26 cellular contexts compared by ENCODE assay signal in genomic region chr3:127238602-127239001, GRCh38. TPM values are rescaled to one million over a fixed set of nuclear protein-coding genes. Genes with fewer than 3 reads are reported as not detected.
"Had no signal": no experiment of that assay in that cellular context is flagged by ENCODE, and none has a peak within 500 bp of the region (broad histone marks: within the 10 kb centered on the region; RNA-seq: fewer than 3 reads in every experiment).

No MANE protein-coding gene starts in this region.

- DNase-seq: activated CD4-positive, alpha-beta T cell treated with anti-CD3 and anti-CD28 coated beads for 4 hours; activated CD8-positive, alpha-beta memory T cell treated with anti-CD3 and anti-CD28 coated beads, Interleukin-2, amount 50 U/mL, for 48 hours; activated CD8-positive, alpha-beta T cell treated with anti-CD3 and anti-CD28 coated beads for 36 hours; activated naive CD4-positive, alpha-beta T cell treated with anti-CD3 and anti-CD28 coated beads, Interleukin-2, amount 50 U/mL, for 16 hours; activated naive CD8-positive, alpha-beta T cell treated with anti-CD3 and anti-CD28 coated beads, Interleukin-2, amount 10 ng/mL, durations not matched to agents 7 days and 5 days; activated T-cell treated with anti-CD3 and anti-CD28 coated beads, Interleukin-2, amount 50 U/mL, for 1 hour; adrenal gland; anterior cingulate cortex; NCI-H1092; NCI-H1417; NCI-H1930; NCI-H2171; NCI-H2227 treated with DMSO at 0.1 percent for 48 hours; NCI-H510A; NCI-H526 treated with DMSO at 0.1 percent for 48 hours; NCI-H82; Peyer's patch; Right ventricle myocardium superior; SJCRH30; SK-N-SH had no signal

- H3K27ac ChIP-seq: adrenal gland, KMS-11, Peyer's patch, RWPE1, SJCRH30 had no signal

- ATAC-seq: activated CD4-positive, CD25-positive, alpha-beta regulatory T cell treated with anti-CD3 and anti-CD28 coated beads, Interleukin-2, amount 50 U/mL, for 24 hours; activated CD8-positive, alpha-beta T cell treated with anti-CD3 and anti-CD28 coated beads for 36 hours had no signal

- H3K9ac ChIP-seq: KMS-11, SK-N-SH had no signal

- H3K4me3 ChIP-seq: adrenal gland, Peyer's patch, SJCRH30 had no signal

- H3K9me3 ChIP-seq: Peyer's patch, SJCRH30 had no signal

- H3K27me3 ChIP-seq: Peyer's patch, SJCRH30 had no signal

- H3K36me3 ChIP-seq: adrenal gland, Peyer's patch, SJCRH30 had no signal

- H3K4me1 ChIP-seq: adrenal gland, Peyer's patch, SJCRH30 had no signal

- H3K9me2 ChIP-seq: SK-N-SH had no signal

- H3K4me2 ChIP-seq: KMS-11, SK-N-SH had no signal

RNA-seq across cellular contexts. Expression of gene PRR23E, which starts 45.7 kb away (rescaled TPM):
- total RNA-seq: activated CD8-positive, alpha-beta T cell treated with anti-CD3 and anti-CD28 coated beads for 36 hours; activated naive CD8-positive, alpha-beta T cell treated with anti-CD3 and anti-CD28 coated beads, Interleukin-2, amount 10 ng/mL, durations not matched to agents 7 days and 5 days; adrenal gland; MCF 10A; OCI-LY7; Peyer's patch; Right ventricle myocardium superior; SJCRH30; T-helper 1 cell treated with Interleukin-12 subunit alpha and Interleukin-12 subunit beta and Interleukin-4 antibody, amounts not matched to agents 30 ng/mL and 1 ng/mL, for 36 hours had no signal

RNA-seq across cellular contexts. Expression of gene PRR20G, which starts 49.2 kb away (rescaled TPM):
- total RNA-seq: activated CD8-positive, alpha-beta T cell treated with anti-CD3 and anti-CD28 coated beads for 36 hours; activated naive CD8-positive, alpha-beta T cell treated with anti-CD3 and anti-CD28 coated beads, Interleukin-2, amount 10 ng/mL, durations not matched to agents 7 days and 5 days; adrenal gland; MCF 10A; OCI-LY7; Peyer's patch; Right ventricle myocardium superior; SJCRH30; T-helper 1 cell treated with Interleukin-12 subunit alpha and Interleukin-12 subunit beta and Interleukin-4 antibody, amounts not matched to agents 30 ng/mL and 1 ng/mL, for 36 hours had no signal
